In genomic region chr11:111793863-111794262, GRCh38 we compare ENCODE assay signal across 2 cellular contexts.
TF ChIP-seq lines count a peak whose summit lies in the region.

No MANE protein-coding gene starts in this region.

TF ChIP-seq in IMR-90, 13 proteins besides CTCF, POLR2A, EP300 and RAD21:
- no peak for TF ChIP-seq ELK1 (IDR thresholded peaks at IDR 0.05; ENCODE audit: borderline replicate concordance, low read depth, low read length)
- TF ChIP-seq CEBPB (IDR thresholded peaks at IDR 0.05; ENCODE audit: low read depth, low read length) = no peak
- no peak for TF ChIP-seq CHD1 (IDR thresholded peaks at IDR 0.05; ENCODE audit: low read depth, low read length)
- no peak for TF ChIP-seq MAFK (IDR thresholded peaks at IDR 0.05; ENCODE audit: low read depth, low read length)
- TF ChIP-seq NFE2L2 (IDR thresholded peaks at IDR 0.05; ENCODE audit: low read depth, low read length) = no peak

TF ChIP-seq in K562, 482 proteins besides CTCF, POLR2A, EP300 and RAD21:
- peak; percentile 67 for TF ChIP-seq CREM (IDR thresholded peaks at IDR 0.05; ENCODE audit: low read depth)
- TF ChIP-seq ZBTB26 (CRISPR knock-in tag; IDR thresholded peaks at IDR 0.05) = no peak
- no peak for TF ChIP-seq ATF1 (CRISPR knock-in tag; IDR thresholded peaks at IDR 0.05)
- 0 out of 2 replicates have a peak, but pooled peaks have one; percentile 28 for TF ChIP-seq ATF1 (tag; IDR thresholded peaks at IDR 0.05)
